In the genomic region with DNA sequence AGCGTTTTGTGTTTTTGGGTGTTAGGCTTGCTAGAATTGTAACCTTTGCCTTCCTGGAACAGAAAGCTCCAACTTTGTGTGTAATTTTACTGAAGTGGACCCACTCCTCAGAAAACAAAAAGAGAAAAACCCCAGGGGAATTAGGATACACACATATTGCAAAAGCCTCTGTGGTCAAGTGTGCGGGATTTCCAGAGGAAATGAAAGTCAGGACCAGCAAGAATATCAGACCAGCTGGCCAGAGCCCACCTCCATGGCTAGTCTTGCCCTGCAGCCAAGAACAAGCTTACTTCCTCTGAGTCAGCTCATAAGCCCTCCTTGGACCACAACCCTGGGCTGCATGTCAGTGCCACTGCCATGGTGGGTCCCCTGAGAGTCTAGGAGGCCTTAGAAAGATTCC, we compare ENCODE assay signal across 10 cellular contexts. TPM values are rescaled to one million over a fixed set of nuclear protein-coding genes. Genes with fewer than 3 reads are reported as not detected.
A peak's percentile ranks its signal among the peaks of the same experiment; 100 is the strongest.
DNase-seq lines count a peak whose midpoint lies in the region; ATAC-seq and TF ChIP-seq lines count a peak whose summit lies in the region.
"Had no signal": no experiment of that assay in that cellular context is flagged by ENCODE, and none has a peak within 500 bp of the region (broad histone marks: within the 10 kb centered on the region; RNA-seq: fewer than 3 reads in every experiment).

No MANE protein-coding gene starts in this region.

- ATAC-seq in HG03469 (IDR thresholded peaks at IDR 0.05; ENCODE audit: unreplicated experiment) (no peak), HG03039 (IDR thresholded peaks at IDR 0.05; ENCODE audit: unreplicated experiment) (no peak)
- ATAC-seq: K562 had no signal

- CTCF ChIA-PET in GM10248 (lab: Yijun Ruan, JAX), result interaction anchor here (1.3 to 2.3 kb wide), 4 partner anchors 11 to 106 kb away, joined by 3 to 6 read pairs (median 6); no protein-coding TSS in a partner anchor

- H3K4me3 ChIP-seq in dorsolateral prefrontal cortex, result no peak overlapping the region
- H3K4me3 ChIP-seq: K562 had no signal

- peak; percentile 58 for DNase-seq in GM10248 (ENCODE audit: extremely low spot score)
- peak; percentile 75 for DNase-seq in M059J (ENCODE audit: low read depth)
- DNase-seq in dorsolateral prefrontal cortex, result peak in 4 of 10 donors; percentile 11 to 40 (median 28)
- DNase-seq in posterior vena cava (ENCODE audit: low spot score), result peak; percentile 85
- no peak for DNase-seq in midbrain (lab: John Stamatoyannopoulos, UW)
- no peak for DNase-seq in occipital lobe (lab: John Stamatoyannopoulos, UW)

- POLR2A ChIA-PET in GM10248 (lab: Yijun Ruan, JAX), result no interaction called here

- intact Hi-C loops in dorsolateral prefrontal cortex (cut with DNase I), result loop anchor here (2.0 to 10.0 kb wide), 2 partner anchors 32 to 50 kb away; no protein-coding TSS in a partner anchor
- intact Hi-C loops in posterior vena cava (cut with DNase I), result no loop called here

- no peaks in the 10 kb centered on the region for H3K27me3 ChIP-seq in dorsolateral prefrontal cortex

- H3K27ac ChIP-seq in dorsolateral prefrontal cortex, result peak overlapping the region in 57 of 59 donors; percentile 74 to 96 (median 89)
- H3K27ac ChIP-seq: epithelial cell of prostate had no signal

- TF ChIP-seq CTCF in GM10248 (IDR thresholded peaks at IDR 0.05; ENCODE audit: control extremely low read depth, extremely low read depth, low read depth, missing control alignments) (no peak), dorsolateral prefrontal cortex (IDR thresholded peaks at IDR 0.05 in 54 of 56, conservative IDR thresholded peaks at IDR 0.05 in 2 of 56; ENCODE audit: low read depth in 1 of 56, partially characterized antibody in 56 of 56) (no peak)

RNA-seq across cellular contexts. Expression of a gene that starts 37.0 kb away (rescaled TPM):
- total RNA-seq in M059J (2014; rRNA removed; shearing (Covaris generic)), result 645 and 948 TPM in 2 replicates
- total RNA-seq in dorsolateral prefrontal cortex (1,000 to 10,000 TPM; 2,016 to 5,225 (median 3,057) TPM), posterior vena cava (1,000 to 10,000 TPM; 2,679 to 3,454 TPM), occipital lobe (252 TPM)

RNA-seq across cellular contexts. Expression of a gene that starts 54.3 kb away (rescaled TPM):
- 0.05 and 0.96 TPM in 2 replicates for total RNA-seq in M059J (2014; rRNA removed; shearing (Covaris generic))
- total RNA-seq in dorsolateral prefrontal cortex, result 100 to 1,000 TPM in 2 of 120 experiments, 10 to 100 TPM in 118; 10.7 to 176 (median 32.0) TPM
- 1 to 10 TPM; 5.8 to 9.5 TPM for total RNA-seq in posterior vena cava
- total RNA-seq in occipital lobe, result 1.2 TPM

Comparison
In these comparisons a context has a peak if more than half of its experiments do, and no peak if none do; other contexts are left out.
1. DNase-seq: peak in GM10248 (single experiment), M059J (single experiment) and posterior vena cava (single experiment); none in midbrain (single experiment) and occipital lobe (single experiment).
2. intact Hi-C loops: an anchor here in dorsolateral prefrontal cortex (2.0 to 10.0 kb wide); none called in posterior vena cava.